Comparison of ENCODE assay signal across 8 cellular contexts in the genomic region with DNA sequence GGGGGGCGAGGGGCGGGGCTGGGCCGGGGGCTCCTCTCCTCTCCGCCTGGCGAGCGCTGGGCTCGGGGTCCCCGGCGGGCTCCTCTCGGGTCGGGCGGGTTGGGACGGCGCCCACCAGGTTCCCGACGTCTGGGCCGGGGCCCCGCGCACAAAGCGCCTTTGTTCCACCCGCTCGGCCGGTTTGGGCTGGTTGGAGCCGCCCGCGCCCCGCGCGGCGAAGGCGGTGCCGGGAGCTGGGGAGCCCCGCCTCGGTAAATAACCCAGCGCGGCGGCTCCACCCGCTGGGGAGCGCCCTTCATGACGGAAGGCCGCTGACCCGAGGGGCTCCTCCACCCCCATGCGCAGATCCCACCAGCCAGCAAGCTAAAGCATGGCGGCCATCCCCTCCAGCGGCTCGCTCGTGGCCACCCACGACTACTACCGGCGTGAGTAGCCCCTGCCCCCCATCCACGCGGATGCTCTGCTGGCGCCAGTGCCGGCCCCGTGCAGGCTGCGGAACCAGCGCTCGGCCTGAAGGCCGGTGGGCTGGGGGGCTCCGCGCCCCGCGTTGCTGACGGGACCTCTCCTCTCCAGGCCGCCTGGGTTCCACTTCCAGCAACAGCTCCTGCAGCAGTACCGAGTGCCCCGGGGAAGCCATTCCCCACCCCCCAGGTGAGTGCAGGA. TPM values are rescaled to one million over a fixed set of nuclear protein-coding genes. Genes with fewer than 3 reads are reported as not detected.
A peak's percentile ranks its signal among the peaks of the same experiment; 100 is the strongest.
DNase-seq lines count a peak whose midpoint lies in the region; ATAC-seq lines count a peak whose summit lies in the region.

No MANE protein-coding gene starts in this region.

- no peaks in the 10 kb centered on the region for H3K27me3 ChIP-seq in mononuclear cell (ENCODE audit: insufficient read depth, low read length)

- ATAC-seq in HG02938 (IDR thresholded peaks at IDR 0.05; ENCODE audit: unreplicated experiment), result peak; percentile 34

- H3K4me1 ChIP-seq in mononuclear cell (ENCODE audit: insufficient read depth, low read length), result peaks cover 25% of the 10 kb centered on the region

- H3K4me3 ChIP-seq in mononuclear cell (ENCODE audit: low read length), result peak overlapping the region; percentile 53

- DNase-seq in NCI-H82 (lab: John Stamatoyannopoulos, UW), result peak; percentile 72
- DNase-seq in NCI-H82 treated with DMSO at 0.1 percent for 48 hours (lab: John Stamatoyannopoulos, UW; ENCODE audit: unreplicated experiment), result no peak
- DNase-seq in NCI-H345 treated with DMSO at 0.1 percent for 48 hours (lab: John Stamatoyannopoulos, UW; ENCODE audit: unreplicated experiment), result peak; percentile 42
- peak; percentile 49 for DNase-seq in activated T-cell treated with anti-CD3 and anti-CD28 coated beads for 1 hour (ENCODE audit: low read depth)
- DNase-seq in epithelial cell of prostate (ENCODE audit: low read depth, low spot score), result no peak
- peak; percentile 32 to 40 for DNase-seq in stimulated activated CD8-positive, alpha-beta memory T cell treated with anti-CD3 and anti-CD28 coated beads, Interleukin-4, amount 100 ng/mL, for 1 hour (ENCODE audit: low read depth in 2 of 2, low spot score in 1 of 2)

- H3K9me3 ChIP-seq in mononuclear cell (ENCODE audit: low read depth, low read length), result no peaks in the 10 kb centered on the region

- peak overlapping the region; percentile 89 for H3K27ac ChIP-seq in epithelial cell of prostate

RNA-seq across cellular contexts. Expression of gene PPDPF, which starts 0.5 kb away (rescaled TPM):
- total RNA-seq in mononuclear cell, result 57.6 TPM

RNA-seq across cellular contexts. Expression of gene PTK6, which starts 16.1 kb away (rescaled TPM):
- total RNA-seq in mononuclear cell, result 0.52 TPM

RNA-seq across cellular contexts. Expression of gene EEF1A2, which starts 22.2 kb away (rescaled TPM):
- total RNA-seq in mononuclear cell, result 0.73 TPM

RNA-seq across cellular contexts. Expression of gene SRMS, which starts 26.5 kb away (rescaled TPM):
- total RNA-seq in mononuclear cell, result not detected

RNA-seq across cellular contexts. Expression of gene FNDC11, which starts 32.9 kb away (rescaled TPM):
- 0.84 TPM for total RNA-seq in mononuclear cell

Comparison
In these comparisons a context has a peak if more than half of its experiments do, and no peak if none do; other contexts are left out.
1. DNase-seq: peak in NCI-H82 (single experiment), NCI-H345 treated with DMSO at 0.1 percent for 48 hours (single experiment), activated T-cell treated with anti-CD3 and anti-CD28 coated beads for 1 hour (single experiment) and stimulated activated CD8-positive, alpha-beta memory T cell treated with anti-CD3 and anti-CD28 coated beads, Interleukin-4, amount 100 ng/mL, for 1 hour (2 of 2); none in NCI-H82 treated with DMSO at 0.1 percent for 48 hours (single experiment) and epithelial cell of prostate (single experiment).